ENCODE assay signal across 18 cellular contexts in the genomic region with DNA sequence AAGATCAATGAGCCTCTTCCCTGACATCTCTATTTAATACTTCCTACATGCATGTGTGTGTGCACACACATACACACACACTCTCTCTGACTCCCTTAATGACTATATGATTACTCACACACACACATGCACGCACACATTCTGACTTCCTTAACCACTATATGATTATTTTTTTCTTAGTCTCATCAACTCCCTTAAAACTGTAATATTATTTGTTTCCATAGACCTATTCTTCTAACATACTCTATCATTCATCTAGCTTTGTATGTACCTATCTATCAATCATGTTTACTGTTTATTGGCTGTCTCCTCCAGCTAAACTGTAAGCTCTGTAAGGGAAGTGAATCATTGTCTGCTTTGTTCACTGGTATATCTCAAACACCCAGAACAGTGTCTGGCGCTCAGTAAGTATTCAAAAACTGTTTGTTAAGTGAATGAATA.
A peak's percentile ranks its signal among the peaks of the same experiment; 100 is the strongest.
DNase-seq lines count a peak whose midpoint lies in the region; ATAC-seq, FAIRE-seq and TF ChIP-seq lines count a peak whose summit lies in the region.
"Had no signal": no experiment of that assay in that cellular context is flagged by ENCODE, and none has a peak within 500 bp of the region (broad histone marks: within the 10 kb centered on the region; RNA-seq: fewer than 3 reads in every experiment).

No MANE protein-coding gene starts in this region.

- DNase-seq in AG10803 (ENCODE audit: low read depth) (peak; percentile 77), M059J (ENCODE audit: low read depth) (peak; percentile 45), bronchial epithelial cell (ENCODE audit: low read depth) (peak; percentile 92), keratinocyte (ENCODE audit: low read depth, low spot score) (peak; percentile 45), HTR-8/SVneo (ENCODE audit: insufficient read length, low spot score) (no peak), stomach (no peak), NCI-H1092 (lab: John Stamatoyannopoulos, UW) (no peak), left ventricle myocardium superior (no peak)
- DNase-seq: activated CD4-positive, alpha-beta T cell treated with anti-CD3 and anti-CD28 coated beads, Interleukin-2, amount 10 ng/mL, durations not matched to agents 7 days and 5 days; activated naive CD8-positive, alpha-beta T cell treated with anti-CD3 and anti-CD28 coated beads, Interleukin-2, amount 10 ng/mL, durations not matched to agents 7 days and 5 days; activated T-cell treated with anti-CD3 and anti-CD28 coated beads, Interleukin-2, amount 50 U/mL, for 1 hour; Caco-2; endodermal cell; GF-D8; NCI-H1694 treated with DMSO at 0.1 percent for 48 hours; NCI-H510A; nephron progenitor cell had no signal

- TF ChIP-seq CTCF in AG10803 (conservative IDR thresholded peaks at IDR 0.05; ENCODE audit: low read length) = no peak
- TF ChIP-seq CTCF in bronchial epithelial cell (IDR thresholded peaks at IDR 0.05; ENCODE audit: insufficient read depth, low read length, severe bottlenecking) = no peak
- no peak for TF ChIP-seq CTCF in keratinocyte (optimal IDR thresholded peaks at IDR 0.05 in 1 of 3, IDR thresholded peaks at IDR 0.05 in 1 of 3, conservative IDR thresholded peaks at IDR 0.05 in 1 of 3; ENCODE audit: extremely low read depth in 1 of 3, insufficient read depth in 2 of 3, low read length in 3 of 3)
- TF ChIP-seq CTCF in stomach (IDR thresholded peaks at IDR 0.05) = no peak

- H3K4me1 ChIP-seq in keratinocyte (ENCODE audit: control insufficient read depth, extremely low read depth, insufficient read depth, low read length) (peaks cover 31% of the 10 kb centered on the region), stomach (peaks cover 0 to 6% (median 0%) of the 10 kb centered on the region in 4 donors)
- H3K4me1 ChIP-seq: Caco-2, HAP-1 had no signal

- H3K9me1 ChIP-seq in keratinocyte (ENCODE audit: control insufficient read depth, extremely low read depth, insufficient read depth, low read length) = no peaks in the 10 kb centered on the region

- H4K20me1 ChIP-seq in keratinocyte (ENCODE audit: control insufficient read depth, extremely low read depth, insufficient read depth, low read length) = no peaks in the 10 kb centered on the region

- H2AFZ ChIP-seq in keratinocyte (ENCODE audit: control insufficient read depth, low read length) = peak overlapping the region; percentile 45

- no peak for TF ChIP-seq EP300 in stomach (IDR thresholded peaks at IDR 0.05)

- H3K27ac ChIP-seq in keratinocyte (ENCODE audit: control insufficient read depth, insufficient read depth, low read length) (peak overlapping the region; percentile 61), stomach (no peak overlapping the region)

- intact Hi-C loops in stomach (cut with DNase I; ENCODE audit: low total_unique reads) = no loop called here
- intact Hi-C loops in left ventricle myocardium superior (cut with micrococcal nuclease) = no loop called here

- 73 to 99% (median 97%) methylated on average over 2 of the region's 2 CpGs for WGBS in stomach, 5 donors

- H3K79me2 ChIP-seq in keratinocyte (ENCODE audit: control insufficient read depth, insufficient read depth, low read length) = no peaks in the 10 kb centered on the region

- no peak overlapping the region for H3K9ac ChIP-seq in keratinocyte (ENCODE audit: control insufficient read depth, extremely low read depth, insufficient read depth, low read length)

- H3K9me3 ChIP-seq in keratinocyte (ENCODE audit: control insufficient read depth, low read depth, low read length) (no peaks in the 10 kb centered on the region), stomach (no peaks in the 10 kb centered on the region)
- H3K9me3 ChIP-seq: Caco-2, HAP-1 had no signal

- H3K27me3 ChIP-seq in bronchial epithelial cell (ENCODE audit: control insufficient read depth, insufficient read depth, low read length) (no peaks in the 10 kb centered on the region), keratinocyte (ENCODE audit: control insufficient read depth, extremely low read depth, insufficient read depth, low read length) (no peaks in the 10 kb centered on the region), stomach (no peaks in the 10 kb centered on the region)

- dilution Hi-C loops in keratinocyte (cut with MboI; ENCODE audit: extremely low pct_ligation_motif_present, low sequenced_read_pairs) = no loop called here

- no peak for TF ChIP-seq POLR2A in stomach (IDR thresholded peaks at IDR 0.05)

- ATAC-seq in left ventricle myocardium superior = no peak

- peak overlapping the region; percentile 52 for H3K4me2 ChIP-seq in keratinocyte (ENCODE audit: control insufficient read depth, extremely low read depth, insufficient read depth, low read depth, low read length)

- no peaks in the 10 kb centered on the region for H3K36me3 ChIP-seq in bronchial epithelial cell (ENCODE audit: control insufficient read depth, insufficient read depth, low read length)
- H3K36me3 ChIP-seq in keratinocyte (ENCODE audit: control insufficient read depth in 2 of 2, extremely low read depth in 1 of 2, insufficient read depth in 2 of 2, low read length in 2 of 2) = no peaks in the 10 kb centered on the region
- H3K36me3 ChIP-seq in stomach = no peaks in the 10 kb centered on the region
- H3K36me3 ChIP-seq: HAP-1 had no signal

- H3K4me3 ChIP-seq in AG10803 (ENCODE audit: low read length) (no peak overlapping the region), bronchial epithelial cell (ENCODE audit: low read depth, low read length) (no peak overlapping the region), keratinocyte (ENCODE audit: control insufficient read depth in 2 of 3, extremely low read depth in 1 of 3, insufficient read depth in 2 of 3, low read depth in 1 of 3, low read length in 3 of 3) (no peak overlapping the region), stomach (no peak overlapping the region)
- H3K4me3 ChIP-seq: HAP-1 had no signal

- FAIRE-seq in bronchial epithelial cell (lab: Jason Lieb, UNC) (no peak), keratinocyte (lab: Jason Lieb, UNC) (peak; percentile 65), HTR-8/SVneo (lab: Jason Lieb, UNC) (no peak)

Comparison
In these comparisons a context has a peak if more than half of its experiments do, and no peak if none do; other contexts are left out.
1. DNase-seq: peak in AG10803 (single experiment), M059J (single experiment), bronchial epithelial cell (single experiment) and keratinocyte (single experiment); none in HTR-8/SVneo (single experiment), stomach (single experiment), NCI-H1092 (single experiment) and left ventricle myocardium superior (single experiment).